ENCODE assay signal across 20 cellular contexts in genomic region chr16:80200079-80200478, GRCh38.
DNase-seq lines count a peak whose midpoint lies in the region; ATAC-seq, FAIRE-seq and TF ChIP-seq lines count a peak whose summit lies in the region.
"Had no signal": no experiment of that assay in that cellular context is flagged by ENCODE, and none has a peak within 500 bp of the region (broad histone marks: within the 10 kb centered on the region; RNA-seq: fewer than 3 reads in every experiment).

No MANE protein-coding gene starts in this region.

- H2AFZ ChIP-seq in endothelial cell of umbilical vein (ENCODE audit: low read depth, low read length): no peak overlapping the region

- BruUV-seq in endothelial cell of umbilical vein (replicated peaks; lab: Mats Ljungman, UMichigan): no TSS peak

- CTCF ChIA-PET in A549 (lab: Yijun Ruan, JAX): interaction anchor here (0.5 to 1.0 kb wide), 2 partner anchors 9 to 206 kb away, joined by 3 read pairs; no protein-coding TSS in a partner anchor
- CTCF ChIA-PET in endothelial cell of umbilical vein (lab: Charles Lee): interaction anchor here (1.1 kb wide), 1 partner anchor 90 kb away, joined by 3 read pairs; no protein-coding TSS in a partner anchor
- CTCF ChIA-PET in WTC11 (lab: Charles Lee): no interaction called here

- dilution Hi-C loops in endothelial cell of umbilical vein (cut with MboI; ENCODE audit: extremely low pct_ligation_motif_present, low sequenced_read_pairs): no loop called here

- no peak overlapping the region for H3K27ac Mint-ChIP-seq in HFFc6
- H3K27ac Mint-ChIP-seq in stimulated activated naive CD8-positive, alpha-beta T cell treated with anti-CD3 and anti-CD28 coated beads, Interleukin-15, amount 100 ng/mL, for 72 hours: no peak overlapping the region
- H3K27ac Mint-ChIP-seq in WTC11: no peak overlapping the region
- H3K27ac Mint-ChIP-seq: CD4-positive, CD25-positive, alpha-beta regulatory T cell; H9 had no signal

- H3K9me3 Mint-ChIP-seq in HFFc6 (no peaks in the 10 kb centered on the region), WTC11 (no peaks in the 10 kb centered on the region)
- H3K9me3 Mint-ChIP-seq in stimulated activated naive CD8-positive, alpha-beta T cell treated with anti-CD3 and anti-CD28 coated beads, Interleukin-15, amount 100 ng/mL, for 72 hours: peaks cover 8% of the 10 kb centered on the region in 2 donors
- H3K9me3 Mint-ChIP-seq: H9 had no signal

- no peak for TF ChIP-seq RAD21 in A549 (conservative IDR thresholded peaks at IDR 0.05 in 1 of 2, IDR thresholded peaks at IDR 0.05 in 1 of 2)

- POLR2A ChIA-PET in A549 (lab: Yijun Ruan, JAX) (no interaction called here), endothelial cell of umbilical vein (lab: Charles Lee) (no interaction called here), WTC11 (lab: Charles Lee) (no interaction called here)

- H3K4me3 Mint-ChIP-seq in HFFc6 (no peak overlapping the region), WTC11 (no peak overlapping the region)
- no peak overlapping the region for H3K4me3 Mint-ChIP-seq in stimulated activated naive CD8-positive, alpha-beta T cell treated with anti-CD3 and anti-CD28 coated beads, Interleukin-15, amount 100 ng/mL, for 72 hours
- H3K4me3 Mint-ChIP-seq: CD4-positive, CD25-positive, alpha-beta regulatory T cell; H9 had no signal

- H3K9ac ChIP-seq in endothelial cell of umbilical vein (replicated peaks; ENCODE audit: extremely low read depth, insufficient read depth, low read length): no peak overlapping the region
- H3K9ac ChIP-seq: BLaER1 treated with 17β-estradiol and CSF1 and Interleukin-3, amounts not matched to agents 10 nM and 100 nM had no signal

- TF ChIP-seq POLR2A in A549 (IDR thresholded peaks at IDR 0.05; ENCODE audit: low read length) (no peak), endothelial cell of umbilical vein (IDR thresholded peaks at IDR 0.05; ENCODE audit: low read depth, low read length) (no peak)

- 40% methylated on average over 3 of the region's 3 CpGs for WGBS in A549 (ENCODE audit: missing lambda C conversion rate)

- no peaks in the 10 kb centered on the region for H4K20me1 ChIP-seq in endothelial cell of umbilical vein (replicated peaks; ENCODE audit: control insufficient read depth, extremely low read depth, insufficient read depth, low read length)
- H4K20me1 ChIP-seq: BLaER1 treated with 17β-estradiol and CSF1 and Interleukin-3, amounts not matched to agents 10 nM and 100 nM had no signal

- H3K9me3 ChIP-seq in A549: peaks cover 6% of the 10 kb centered on the region; the same call in 1 of the 3 replicates
- no peaks in the 10 kb centered on the region for H3K9me3 ChIP-seq in endothelial cell of umbilical vein (replicated peaks; ENCODE audit: control insufficient read depth, insufficient read depth, low read length)
- H3K9me3 ChIP-seq in left ventricle myocardium inferior (replicated peaks): no peaks in the 10 kb centered on the region
- H3K9me3 ChIP-seq: BLaER1 treated with 17β-estradiol and CSF1 and Interleukin-3, amounts not matched to agents 10 nM and 100 nM had no signal

- no peak overlapping the region for H3K4me3 ChIP-seq in A549
- H3K4me3 ChIP-seq in endothelial cell of umbilical vein (replicated peaks in 1 of 3; ENCODE audit: insufficient read depth in 1 of 3, low read depth in 1 of 3, low read length in 3 of 3): no peak overlapping the region
- H3K4me3 ChIP-seq in left ventricle myocardium inferior: no peak overlapping the region
- H3K4me3 ChIP-seq: BLaER1 treated with 17β-estradiol and CSF1 and Interleukin-3, amounts not matched to agents 10 nM and 100 nM; GM12878 had no signal

- H3K4me1 Mint-ChIP-seq in HFFc6 (ENCODE audit: low read depth): peaks cover 34% of the 10 kb centered on the region
- no peaks in the 10 kb centered on the region for H3K4me1 Mint-ChIP-seq in stimulated activated naive CD8-positive, alpha-beta T cell treated with anti-CD3 and anti-CD28 coated beads, Interleukin-15, amount 100 ng/mL, for 72 hours
- peaks cover 3% of the 10 kb centered on the region for H3K4me1 Mint-ChIP-seq in WTC11
- H3K4me1 Mint-ChIP-seq: CD4-positive, CD25-positive, alpha-beta regulatory T cell; H9 had no signal

- no peaks in the 10 kb centered on the region for H3K36me3 ChIP-seq in endothelial cell of umbilical vein (ENCODE audit: control insufficient read depth in 2 of 2, extremely low read depth in 1 of 2, insufficient read depth in 2 of 2, low read length in 2 of 2)
- no peaks in the 10 kb centered on the region for H3K36me3 ChIP-seq in left ventricle myocardium inferior
- H3K36me3 ChIP-seq: BLaER1 treated with 17β-estradiol and CSF1 and Interleukin-3, amounts not matched to agents 10 nM and 100 nM had no signal

- H3K79me2 ChIP-seq in endothelial cell of umbilical vein (ENCODE audit: control insufficient read depth, insufficient read depth, low read length): no peaks in the 10 kb centered on the region

- H3K4me2 ChIP-seq in A549: peak overlapping the region; percentile 19; the same call in 2 of the 3 replicates
- H3K4me2 ChIP-seq in endothelial cell of umbilical vein (ENCODE audit: insufficient read depth, low read length): no peak overlapping the region
- H3K4me2 ChIP-seq: BLaER1 treated with 17β-estradiol and CSF1 and Interleukin-3, amounts not matched to agents 10 nM and 100 nM had no signal

- H3K4me1 ChIP-seq in A549 (peaks cover 43% of the 10 kb centered on the region), endothelial cell of umbilical vein (ENCODE audit: control insufficient read depth, extremely low read depth, insufficient read depth, low read length) (peaks cover 18% of the 10 kb centered on the region), left ventricle myocardium inferior (no peaks in the 10 kb centered on the region)
- H3K4me1 ChIP-seq: BLaER1 treated with 17β-estradiol and CSF1 and Interleukin-3, amounts not matched to agents 10 nM and 100 nM had no signal

- H3K27me3 ChIP-seq in endothelial cell of umbilical vein (ENCODE audit: control insufficient read depth in 2 of 2, insufficient read depth in 2 of 2, low read length in 2 of 2) (no peaks in the 10 kb centered on the region), left ventricle myocardium inferior (ENCODE audit: low read depth) (peaks cover 8% of the 10 kb centered on the region)
- H3K27me3 ChIP-seq: BLaER1 treated with 17β-estradiol and CSF1 and Interleukin-3, amounts not matched to agents 10 nM and 100 nM had no signal

- H3K36me3 Mint-ChIP-seq in HFFc6 (ENCODE audit: low read depth) (no peaks in the 10 kb centered on the region; the same call in 1 of the 2 replicates), WTC11 (no peaks in the 10 kb centered on the region)
- H3K36me3 Mint-ChIP-seq: CD4-positive, CD25-positive, alpha-beta regulatory T cell had no signal

- peak in 1 of 2 experiments; percentile 40 for DNase-seq in A549 (ENCODE audit: low read depth in 1 of 2, low spot score in 1 of 2)
- peak; percentile 33 for DNase-seq in HFFc6
- no peak for DNase-seq in endothelial cell of umbilical vein (ENCODE audit: low read depth, low spot score)
- DNase-seq in kidney glomerular epithelial cell (lab: John Stamatoyannopoulos, UW): peak; percentile 66
- DNase-seq in left ventricle myocardium inferior: no peak
- no peak for DNase-seq in stimulated activated naive CD8-positive, alpha-beta T cell treated with anti-CD3 and anti-CD28 coated beads, Interleukin-15, amount 100 ng/mL, for 72 hours
- no peak for DNase-seq in WTC11 (ENCODE audit: low spot score)
- DNase-seq: Calu3; CD4-positive, CD25-positive, alpha-beta regulatory T cell; DMS 273 treated with DMSO at 0.1 percent for 48 hours; DMS79; GOT3; H9 had no signal

- peak in 1 of 2 experiments; percentile 22; a peak in 2 of 6 replicates for ATAC-seq in A549
- no peak for ATAC-seq in GM21529 (IDR thresholded peaks at IDR 0.05; ENCODE audit: unreplicated experiment)
- ATAC-seq in stimulated activated naive CD8-positive, alpha-beta T cell treated with anti-CD3 and anti-CD28 coated beads, Interleukin-15, amount 100 ng/mL, for 72 hours: no peak
- no peak for ATAC-seq in WTC11
- ATAC-seq: GM12878, HepG2 had no signal

- TF ChIP-seq EP300 in A549 (IDR thresholded peaks at IDR 0.05): no peak

- H3K27ac ChIP-seq in A549: peak overlapping the region; percentile 88 to 89; a peak in 4 of 6 replicates
- H3K27ac ChIP-seq in endothelial cell of umbilical vein (ENCODE audit: insufficient read depth, low read depth, low read length): no peak overlapping the region
- no peak overlapping the region for H3K27ac ChIP-seq in left ventricle myocardium inferior (replicated peaks)
- H3K27ac ChIP-seq: 22Rv1; BLaER1 treated with 17β-estradiol and CSF1 and Interleukin-3, amounts not matched to agents 10 nM and 100 nM had no signal

- no peaks in the 10 kb centered on the region for H3K9me1 ChIP-seq in endothelial cell of umbilical vein (replicated peaks; ENCODE audit: control insufficient read depth, extremely low read depth, insufficient read depth, low read length)

- FAIRE-seq in A549 (lab: Jason Lieb, UNC) (no peak), endothelial cell of umbilical vein (lab: Jason Lieb, UNC) (no peak)
- FAIRE-seq: GM12878, GM18507, HepG2, HTR-8/SVneo had no signal

- intact Hi-C loops in endothelial cell of umbilical vein (cut with micrococcal nuclease) (no loop called here), left ventricle myocardium inferior (cut with micrococcal nuclease) (no loop called here)

- H3K27me3 Mint-ChIP-seq in HFFc6 (ENCODE audit: insufficient read depth): peaks cover 3% of the 10 kb centered on the region
- H3K27me3 Mint-ChIP-seq in stimulated activated naive CD8-positive, alpha-beta T cell treated with anti-CD3 and anti-CD28 coated beads, Interleukin-15, amount 100 ng/mL, for 72 hours: no peaks in the 10 kb centered on the region
- H3K27me3 Mint-ChIP-seq in WTC11 (ENCODE audit: low read depth): peaks cover 4% of the 10 kb centered on the region
- H3K27me3 Mint-ChIP-seq: CD4-positive, CD25-positive, alpha-beta regulatory T cell had no signal

- TF ChIP-seq CTCF in A549 (IDR thresholded peaks at IDR 0.05) (no peak), HFFc6 (IDR thresholded peaks at IDR 0.05) (no peak), endothelial cell of umbilical vein (IDR thresholded peaks at IDR 0.05; ENCODE audit: extremely low read depth in 1 of 2, insufficient read depth in 1 of 2, low read depth in 1 of 2, low read length in 2 of 2) (no peak), left ventricle myocardium inferior (IDR thresholded peaks at IDR 0.05; ENCODE audit: borderline replicate concordance) (no peak), WTC11 (IDR thresholded peaks at IDR 0.05) (no peak)

TF ChIP-seq in endothelial cell of umbilical vein, 7 proteins besides CTCF, POLR2A, EP300 and RAD21 (continues in another document):
- TF ChIP-seq MAX (IDR thresholded peaks at IDR 0.05; ENCODE audit: insufficient read depth, insufficient read length): no peak

TF ChIP-seq in WTC11, 78 proteins besides CTCF, POLR2A, EP300 and RAD21 (continues in another document):
- TF ChIP-seq TP53 (CRISPR knock-in tag; IDR thresholded peaks at IDR 0.05): no peak

Comparison
In these comparisons a context has a peak if more than half of its experiments do, and no peak if none do; other contexts are left out.
1. DNase-seq: peak in HFFc6 (single experiment) and kidney glomerular epithelial cell (single experiment); none in endothelial cell of umbilical vein (single experiment), left ventricle myocardium inferior (single experiment), stimulated activated naive CD8-positive, alpha-beta T cell treated with anti-CD3 and anti-CD28 coated beads, Interleukin-15, amount 100 ng/mL, for 72 hours (0 of 2) and WTC11 (single experiment).
2. H3K27ac ChIP-seq: peak in A549 (2 of 2); none in endothelial cell of umbilical vein (single experiment) and left ventricle myocardium inferior (single experiment).
3. Of the 8 proteins assayed by ChIP-seq in both WTC11 and A549: peak only in WTC11: none; only in A549: MAX; in both: none; in neither: 7.